Comparison of ENCODE assay signal across 27 cellular contexts in genomic region chr2:119486196-119486827, GRCh38. TPM values are rescaled to one million over a fixed set of nuclear protein-coding genes. Genes with fewer than 3 reads are reported as not detected.
DNase-seq lines count a peak whose midpoint lies in the region; ATAC-seq, FAIRE-seq and TF ChIP-seq lines count a peak whose summit lies in the region.
"Had no signal": no experiment of that assay in that cellular context is flagged by ENCODE, and none has a peak within 500 bp of the region (broad histone marks: within the 10 kb centered on the region; RNA-seq: fewer than 3 reads in every experiment).

No MANE protein-coding gene starts in this region.

- H3K4me1 ChIP-seq in right atrium auricular region (peaks cover 0 to 91% of the 10 kb centered on the region in 2 donors), kidney (ENCODE audit: control insufficient read depth in 1 of 2, insufficient read depth in 1 of 2, low read depth in 1 of 2, low read length in 2 of 2) (peaks cover 43 to 51% of the 10 kb centered on the region in 2 donors)

- no peak overlapping the region for H3K4me3 Mint-ChIP-seq in progenitor cell of endocrine pancreas (ENCODE audit: low read depth)
- H3K4me3 Mint-ChIP-seq: activated naive CD8-positive, alpha-beta T cell; IgD-negative memory B cell; mesothelial cell of epicardium; natural killer cell treated with Interleukin-12 subunit alpha and Interleukin-12 subunit beta and Interleukin-15 and Interleukin-18, amount 100 ng/mL, for 72 hours; stimulated activated naive CD8-positive, alpha-beta T cell treated with anti-CD3 and anti-CD28 coated beads, Interleukin-15, amount 100 ng/mL, for 72 hours; T-helper 1 cell treated with Interleukin-12 subunit alpha and Interleukin-12 subunit beta and Interleukin-4 antibody, amounts not matched to agents 30 μg/mL and 1 μg/mL, for 36 hours had no signal

- FAIRE-seq in kidney (lab: Jason Lieb, UNC): no peak
- FAIRE-seq: frontal cortex had no signal

- no peaks in the 10 kb centered on the region for H3K9me3 Mint-ChIP-seq in progenitor cell of endocrine pancreas (ENCODE audit: low read depth)
- H3K9me3 Mint-ChIP-seq: IgD-negative memory B cell; mesothelial cell of epicardium; natural killer cell treated with Interleukin-12 subunit alpha and Interleukin-12 subunit beta and Interleukin-15 and Interleukin-18, amount 100 ng/mL, for 72 hours; stimulated activated naive CD8-positive, alpha-beta T cell treated with anti-CD3 and anti-CD28 coated beads, Interleukin-15, amount 100 ng/mL, for 72 hours; T-helper 1 cell treated with Interleukin-12 subunit alpha and Interleukin-12 subunit beta and Interleukin-4 antibody, amounts not matched to agents 30 μg/mL and 1 μg/mL, for 36 hours had no signal

- H3K27me3 ChIP-seq in right atrium auricular region: no peaks in the 10 kb centered on the region
- H3K27me3 ChIP-seq: MG63, Peyer's patch had no signal

- TF ChIP-seq CTCF in right atrium auricular region (IDR thresholded peaks at IDR 0.05): no peak
- no peak for TF ChIP-seq CTCF in kidney (IDR thresholded peaks at IDR 0.05; ENCODE audit: borderline replicate concordance, extremely low read depth, insufficient read depth)
- no peak for TF ChIP-seq CTCF in progenitor cell of endocrine pancreas (IDR thresholded peaks at IDR 0.05; ENCODE audit: unreplicated experiment)

- ATAC-seq in GM21423 (IDR thresholded peaks at IDR 0.05; ENCODE audit: unreplicated experiment): no peak
- ATAC-seq: esophagus mucosa; natural killer cell treated with Interleukin-12 subunit alpha and Interleukin-12 subunit beta and Interleukin-15 and Interleukin-18, amount 100 ng/mL, for 72 hours; stimulated activated naive CD8-positive, alpha-beta T cell treated with anti-CD3 and anti-CD28 coated beads, Interleukin-15, amount 100 ng/mL, for 72 hours had no signal

- peaks cover 78% of the 10 kb centered on the region for H3K4me1 Mint-ChIP-seq in progenitor cell of endocrine pancreas (ENCODE audit: low read depth)
- H3K4me1 Mint-ChIP-seq: IgD-negative memory B cell; stimulated activated naive CD8-positive, alpha-beta T cell treated with anti-CD3 and anti-CD28 coated beads, Interleukin-15, amount 100 ng/mL, for 72 hours had no signal

- H3K36me3 ChIP-seq in right atrium auricular region (no peaks in the 10 kb centered on the region), kidney (ENCODE audit: control insufficient read depth in 1 of 2, insufficient read depth in 2 of 2, low read length in 2 of 2) (no peaks in the 10 kb centered on the region)
- H3K36me3 ChIP-seq: MG63, Peyer's patch had no signal

- peak overlapping the region in 1 of 2 donors; percentile 56 for H3K9ac ChIP-seq in kidney (ENCODE audit: low read length in 2 of 2)

- no peaks in the 10 kb centered on the region for H3K36me3 Mint-ChIP-seq in progenitor cell of endocrine pancreas (ENCODE audit: insufficient read depth)
- H3K36me3 Mint-ChIP-seq: activated naive CD8-positive, alpha-beta T cell; IgD-negative memory B cell; mesothelial cell of epicardium; natural killer cell treated with Interleukin-12 subunit alpha and Interleukin-12 subunit beta and Interleukin-15 and Interleukin-18, amount 100 ng/mL, for 72 hours had no signal

- H3K27ac ChIP-seq in right atrium auricular region (peak overlapping the region; percentile 79 to 94), kidney (ENCODE audit: low read depth in 2 of 2, low read length in 2 of 2) (peak overlapping the region; percentile 88 to 97)
- H3K27ac ChIP-seq: C4-2B had no signal

- intact Hi-C loops in cardiac septum (cut with DNase I) (loop anchor here (5.0 kb wide), 1 partner anchor 179 kb away; no protein-coding TSS in a partner anchor), kidney (cut with DNase I) (no loop called here)

- H3K4me3 ChIP-seq in right atrium auricular region (no peak overlapping the region), kidney (ENCODE audit: low read length in 2 of 2) (no peak overlapping the region)
- H3K4me3 ChIP-seq: MG63, Peyer's patch had no signal

- no peaks in the 10 kb centered on the region for H3K9me3 ChIP-seq in right atrium auricular region
- H3K9me3 ChIP-seq in kidney (ENCODE audit: control insufficient read depth in 1 of 2, low read length in 2 of 2): no peaks in the 10 kb centered on the region
- H3K9me3 ChIP-seq: MG63, Peyer's patch had no signal

- DNase-seq in right atrium auricular region (ENCODE audit: low spot score) (no peak), cardiac septum (ENCODE audit: low spot score) (no peak), kidney (no peak), progenitor cell of endocrine pancreas (ENCODE audit: low spot score, unreplicated experiment) (no peak), HCEC 1CT (no peak), NCI-H1105 treated with DMSO at 0.1 percent for 48 hours (lab: John Stamatoyannopoulos, UW) (no peak), COLO668 (lab: John Stamatoyannopoulos, UW; ENCODE audit: unreplicated experiment) (no peak)
- DNase-seq: activated CD4-positive, alpha-beta T cell treated with anti-CD3 and anti-CD28 coated beads for 4 hours; effector memory CD4-positive, alpha-beta T cell; H7; MG63; NCI-H1417 treated with DMSO at 0.1 percent for 48 hours; NCI-H510A treated with DMSO at 0.1 percent for 48 hours; Peyer's patch; stimulated activated CD4-positive, alpha-beta T cell treated with anti-CD3 and anti-CD28 coated beads, Interleukin-12 subunit alpha, Interleukin-12 subunit beta, amount 100 ng/mL, for 4 hours; stimulated activated naive CD8-positive, alpha-beta T cell treated with anti-CD3 and anti-CD28 coated beads, Interleukin-15, amount 100 ng/mL, for 72 hours; trophoblast cell had no signal

- peak overlapping the region; percentile 99 for H3K27ac Mint-ChIP-seq in progenitor cell of endocrine pancreas
- H3K27ac Mint-ChIP-seq: activated naive CD8-positive, alpha-beta T cell; IgD-negative memory B cell; natural killer cell treated with Interleukin-12 subunit alpha and Interleukin-12 subunit beta and Interleukin-15 and Interleukin-18, amount 100 ng/mL, for 72 hours; T-helper 1 cell treated with Interleukin-12 subunit alpha and Interleukin-12 subunit beta and Interleukin-4 antibody, amounts not matched to agents 30 μg/mL and 1 μg/mL, for 36 hours had no signal

- H3K27me3 Mint-ChIP-seq in progenitor cell of endocrine pancreas: no peaks in the 10 kb centered on the region

RNA-seq across cellular contexts. Expression of gene SCTR, which starts 38.0 kb away (rescaled TPM):
- total RNA-seq in right atrium auricular region: not detected
- 0.59 TPM for total RNA-seq in cardiac septum
- total RNA-seq in kidney: 15.9 TPM
- polyA plus RNA-seq in kidney (ENCODE audit: insufficient read depth, low read depth, low replicate concordance): 7.3 TPM
- 33.1 and 34.9 TPM in 2 replicates for total RNA-seq in progenitor cell of endocrine pancreas
- total RNA-seq: esophagus mucosa; H7; natural killer cell treated with Interleukin-12 subunit alpha and Interleukin-12 subunit beta and Interleukin-15 and Interleukin-18, amount 100 ng/mL, for 72 hours; SK-MEL-5 had no signal
- polyA plus RNA-seq: IgD-negative memory B cell had no signal

RNA-seq across cellular contexts. Expression of gene TMEM37, which starts 54.7 kb away (rescaled TPM):
- total RNA-seq in right atrium auricular region (1 to 10 TPM; 3.3 to 5.4 TPM), cardiac septum (1.5 TPM), kidney (59.4 TPM), progenitor cell of endocrine pancreas (17.4 and 18.9 TPM in 2 replicates)
- polyA plus RNA-seq in kidney (ENCODE audit: insufficient read depth, low read depth, low replicate concordance): 221 TPM
- total RNA-seq: frontal cortex; natural killer cell treated with Interleukin-12 subunit alpha and Interleukin-12 subunit beta and Interleukin-15 and Interleukin-18, amount 100 ng/mL, for 72 hours; SK-MEL-5 had no signal
- polyA plus RNA-seq: IgD-negative memory B cell had no signal

RNA-seq across cellular contexts. Expression of gene CFAP221, which starts 57.9 kb away (rescaled TPM):
- total RNA-seq in right atrium auricular region: 1 to 10 TPM in 1 of 2 donors, under 1 TPM in 1; 0.44 to 1.1 TPM
- total RNA-seq in cardiac septum: 1.2 TPM
- 58.7 TPM for total RNA-seq in kidney
- polyA plus RNA-seq in kidney (ENCODE audit: insufficient read depth, low read depth, low replicate concordance): 15.9 TPM
- 33.0 and 37.4 TPM in 2 replicates for total RNA-seq in progenitor cell of endocrine pancreas
- total RNA-seq: esophagus mucosa; natural killer cell treated with Interleukin-12 subunit alpha and Interleukin-12 subunit beta and Interleukin-15 and Interleukin-18, amount 100 ng/mL, for 72 hours; SK-MEL-5 had no signal
- polyA plus RNA-seq: IgD-negative memory B cell had no signal

Comparison
In these comparisons a context has a peak if more than half of its experiments do, and no peak if none do; other contexts are left out.
1. RNA of gene SCTR, which starts 38.0 kb away (total RNA-seq): 33.1 to 34.9 TPM in progenitor cell of endocrine pancreas and 15.9 TPM in kidney (single experiment); 0.59 TPM in cardiac septum (single experiment) and not detected in right atrium auricular region; every median in the first group is over 10 times any median in the second.
2. RNA of gene CFAP221, which starts 57.9 kb away (total RNA-seq): 58.7 TPM in kidney (single experiment) and 33.0 to 37.4 TPM in progenitor cell of endocrine pancreas; 1.2 TPM in cardiac septum (single experiment) and 0.44 to 1.1 TPM in right atrium auricular region; every median in the first group is over 10 times any median in the second.